ENCODE assay signal across 8 cellular contexts in genomic region chr6:10411915-10412164, GRCh38. TPM values are rescaled to one million over a fixed set of nuclear protein-coding genes. Genes with fewer than 3 reads are reported as not detected.
DNase-seq lines count a peak whose midpoint lies in the region; ATAC-seq and TF ChIP-seq lines count a peak whose summit lies in the region.

No MANE protein-coding gene starts in this region.

- H4K12ac ChIP-seq in trophoblast cell (ENCODE audit: low read depth, low read length), result no peak overlapping the region

- TF ChIP-seq POLR2A in Peyer's patch (IDR thresholded peaks at IDR 0.05) (no peak), esophagus squamous epithelium (IDR thresholded peaks at IDR 0.05) (no peak)

- H2BK12ac ChIP-seq in trophoblast cell (ENCODE audit: low read length), result no peak overlapping the region

- intact Hi-C loops in esophagus squamous epithelium (cut with DNase I), result no loop called here

- no peak for ATAC-seq in GM21447 (IDR thresholded peaks at IDR 0.05; ENCODE audit: unreplicated experiment)

- no peak overlapping the region for H3K14ac ChIP-seq in trophoblast cell (ENCODE audit: low read length)

- H3K27ac ChIP-seq in Peyer's patch (no peak overlapping the region), esophagus squamous epithelium (peak overlapping the region; percentile 92 to 99 (median 98)), trophoblast cell (ENCODE audit: low read depth, low read length) (peak overlapping the region; percentile 89), substantia nigra (ENCODE audit: low read depth, low read length, poor library complexity, severe bottlenecking) (no peak overlapping the region)

- peaks cover 60% of the 10 kb centered on the region for H3K79me2 ChIP-seq in trophoblast cell (ENCODE audit: control insufficient read depth, insufficient read depth, low read length, poor library complexity)

- H3K36me3 ChIP-seq in Peyer's patch (no peaks in the 10 kb centered on the region), esophagus squamous epithelium (no peaks in the 10 kb centered on the region), trophoblast cell (ENCODE audit: control insufficient read depth in 1 of 2, insufficient read depth in 2 of 2, low read length in 2 of 2) (peaks cover 17 to 18% of the 10 kb centered on the region in 2 experiments)

- H3K4me1 ChIP-seq in Peyer's patch (peaks cover 0 to 45% (median 11%) of the 10 kb centered on the region in 4 donors), esophagus squamous epithelium (peaks cover 8 to 94% (median 31%) of the 10 kb centered on the region in 3 donors), trophoblast cell (ENCODE audit: control insufficient read depth in 1 of 2, insufficient read depth in 2 of 2, low read length in 2 of 2) (peaks cover 0 to 7% of the 10 kb centered on the region in 2 experiments)

- H2BK120ac ChIP-seq in trophoblast cell (ENCODE audit: insufficient read depth, low read length, poor library complexity), result peak overlapping the region; percentile 68

- peak overlapping the region; percentile 86 for H2BK5ac ChIP-seq in trophoblast cell (ENCODE audit: low read depth, low read length, poor library complexity)

- peak overlapping the region; percentile 60 to 82 (median 66) for H3K4me3 ChIP-seq in Peyer's patch
- H3K4me3 ChIP-seq in esophagus squamous epithelium, result peak overlapping the region; percentile 71 to 89 (median 78)
- H3K4me3 ChIP-seq in trophoblast cell (ENCODE audit: low read depth, low read length), result peak overlapping the region; percentile 82

- no peak overlapping the region for H2AK5ac ChIP-seq in trophoblast cell (ENCODE audit: low read length)

- H3K23ac ChIP-seq in trophoblast cell (ENCODE audit: low read length), result no peak overlapping the region

- peak overlapping the region; percentile 82 for H3K4ac ChIP-seq in trophoblast cell (ENCODE audit: low read depth, low read length)

- no peak overlapping the region for H2AFZ ChIP-seq in trophoblast cell (ENCODE audit: insufficient read depth, low read length, poor library complexity)

- peaks cover 61% of the 10 kb centered on the region for H3K79me1 ChIP-seq in trophoblast cell (ENCODE audit: low read length)

- peak overlapping the region; percentile 66 for H3K4me2 ChIP-seq in trophoblast cell (ENCODE audit: low read length)

- WGBS in esophagus squamous epithelium, 2 donors, result 0% methylated on average over 18 of the region's 18 CpGs
- no CpG with 5 or more reads among the region's 18 CpGs for WGBS in trophoblast cell (ENCODE audit: extremely low coverage, insufficient coverage, insufficient read length)

- peak; percentile 66 for DNase-seq in NCI-H1417 treated with DMSO at 0.1 percent for 48 hours (lab: John Stamatoyannopoulos, UW)
- DNase-seq in NCI-H1417 (lab: John Stamatoyannopoulos, UW), result no peak
- peak in 1 of 3 donors; percentile 53 for DNase-seq in Peyer's patch
- no peak for DNase-seq in esophagus squamous epithelium (lab: John Stamatoyannopoulos, UW)
- DNase-seq in trophoblast cell, result no peak
- no peak for DNase-seq in substantia nigra (lab: John Stamatoyannopoulos, UW)
- DNase-seq in A172 (ENCODE audit: low spot score), result no peak

- H3K18ac ChIP-seq in trophoblast cell (ENCODE audit: low read length), result peak overlapping the region; percentile 23

- TF ChIP-seq CTCF in Peyer's patch (IDR thresholded peaks at IDR 0.05) (no peak), esophagus squamous epithelium (IDR thresholded peaks at IDR 0.05) (no peak)

- H4K8ac ChIP-seq in trophoblast cell (ENCODE audit: low read depth, low read length), result peak overlapping the region; percentile 24

- no peaks in the 10 kb centered on the region for H3K9me3 ChIP-seq in Peyer's patch
- H3K9me3 ChIP-seq in esophagus squamous epithelium, result no peaks in the 10 kb centered on the region
- no peaks in the 10 kb centered on the region for H3K9me3 ChIP-seq in trophoblast cell (ENCODE audit: insufficient read depth, low read depth, low read length)

- H4K91ac ChIP-seq in trophoblast cell (ENCODE audit: low read depth, low read length), result peak overlapping the region; percentile 60

- peak overlapping the region; percentile 85 for H3K9ac ChIP-seq in trophoblast cell (ENCODE audit: low read length)

- H3K27me3 ChIP-seq in Peyer's patch (peaks cover 0 to 57% of the 10 kb centered on the region in 2 donors), esophagus squamous epithelium (peaks cover 0 to 99% (median 11%) of the 10 kb centered on the region in 4 donors), trophoblast cell (ENCODE audit: insufficient read depth, low read length) (no peaks in the 10 kb centered on the region)

RNA-seq across cellular contexts. Expression of gene TFAP2A, which starts 3.0 kb away (rescaled TPM):
- total RNA-seq in Peyer's patch, result 1 to 10 TPM in 1 of 4 donors, not detected in 3; 1.4 TPM
- 10 to 100 TPM; 11.6 to 39.1 (median 29.9) TPM for total RNA-seq in esophagus squamous epithelium
- polyA plus RNA-seq in trophoblast cell (2013), result 329 and 338 TPM in 2 replicates
- total RNA-seq in A172 (2014; rRNA removed; shearing (Covaris generic)), result 5.2 TPM in 2 replicates

Comparison
In these comparisons a context has a peak if more than half of its experiments do, and no peak if none do; other contexts are left out.
1. H3K27ac ChIP-seq: peak in esophagus squamous epithelium (4 of 4) and trophoblast cell (single experiment); none in Peyer's patch (0 of 4) and substantia nigra (single experiment).
2. Peak in every context shown above with its lines, with median percentiles within 50 percentile points of each other: H3K4me3 ChIP-seq.